Comparison of ENCODE assay signal across 1 cellular context in the genomic region with DNA sequence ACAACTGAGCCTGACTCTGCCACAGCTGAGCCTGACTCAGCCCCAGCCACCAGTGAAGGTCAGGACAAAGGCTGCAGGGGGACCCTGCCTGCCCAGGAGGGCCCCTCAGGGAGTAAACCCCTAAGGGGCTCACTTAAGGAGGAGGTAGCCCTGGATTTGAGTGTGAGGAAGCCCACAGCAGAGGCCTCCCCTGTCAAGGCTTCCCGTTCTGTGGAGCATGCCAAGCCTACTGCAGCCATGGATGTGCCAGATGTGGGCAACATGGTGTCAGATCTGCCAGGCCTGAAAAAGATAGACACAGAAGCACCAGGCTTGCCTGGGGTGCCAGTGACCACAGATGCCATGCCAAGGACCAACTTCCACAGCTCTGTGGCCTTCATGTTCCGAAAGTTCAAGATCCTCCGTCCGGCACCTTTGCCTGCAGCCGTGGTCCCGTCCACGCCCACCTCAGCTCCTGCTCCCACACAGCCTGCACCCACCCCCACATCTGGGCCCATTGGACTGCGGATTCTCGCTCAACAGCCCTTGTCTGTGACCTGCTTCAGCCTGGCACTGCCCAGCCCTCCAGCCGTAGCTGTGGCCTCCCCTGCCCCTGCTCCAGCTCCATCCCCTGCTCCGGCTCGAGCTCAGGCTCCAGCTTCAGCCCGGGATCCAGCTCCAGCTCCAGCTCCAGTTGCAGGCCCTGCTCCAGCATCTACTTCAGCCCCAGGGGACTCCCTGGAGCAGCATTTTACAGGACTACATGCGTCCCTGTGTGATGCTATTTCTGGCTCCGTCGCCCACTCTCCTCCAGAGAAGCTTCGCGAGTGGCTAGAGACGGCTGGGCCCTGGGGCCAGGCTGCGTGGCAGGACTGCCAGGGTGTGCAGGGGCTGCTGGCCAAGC.
TF ChIP-seq lines count a peak whose summit lies in the region.

No MANE protein-coding gene starts in this region.

TF ChIP-seq in GM12878, 131 proteins besides CTCF, POLR2A, EP300 and RAD21:
- no peak for TF ChIP-seq HDGF (IDR thresholded peaks at IDR 0.05)
- peak; percentile 74 for TF ChIP-seq POLR2AphosphoS5 (IDR thresholded peaks at IDR 0.05; ENCODE audit: low read length)
TF ChIP-seq in GM12878: peak in this region for 1.
